15 cellular contexts compared by ENCODE assay signal in the genomic region with DNA sequence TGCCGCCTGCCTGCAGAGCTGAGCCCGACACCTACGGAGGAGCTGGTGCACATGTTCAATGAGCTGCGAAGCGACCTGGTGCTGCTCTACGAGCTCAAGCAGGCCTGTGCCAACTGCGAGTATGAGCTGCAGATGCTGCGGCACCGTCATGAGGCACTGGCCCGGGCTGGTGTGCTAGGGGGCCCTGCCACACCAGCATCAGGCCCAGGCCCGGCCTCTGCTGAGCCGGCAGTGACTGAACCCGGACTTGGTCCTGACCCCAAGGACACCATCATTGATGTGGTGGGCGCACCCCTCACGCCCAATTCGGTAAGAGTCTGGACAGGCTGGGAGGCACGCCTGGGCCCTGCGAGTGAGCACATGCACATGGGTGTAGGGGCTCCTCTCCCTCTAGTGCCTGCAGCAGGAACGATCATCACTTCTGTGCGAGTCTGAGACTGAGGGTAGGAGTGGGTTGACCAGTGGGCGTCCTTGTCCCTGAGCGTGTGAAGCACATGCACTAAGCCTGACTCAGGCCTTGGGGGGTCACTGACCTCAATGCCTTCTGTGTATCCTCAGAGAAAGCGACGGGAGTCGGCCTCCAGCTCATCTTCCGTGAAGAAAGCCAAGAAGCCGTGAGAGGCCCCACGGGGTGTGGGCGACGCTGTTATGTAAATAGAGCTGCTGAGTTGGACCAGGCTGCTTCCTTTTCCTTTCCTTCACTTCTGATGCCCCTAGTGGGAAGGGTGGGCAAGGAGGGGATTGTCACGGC. TPM values are rescaled to one million over a fixed set of nuclear protein-coding genes. Genes with fewer than 3 reads are reported as not detected.
DNase-seq lines count a peak whose midpoint lies in the region; ATAC-seq and TF ChIP-seq lines count a peak whose summit lies in the region.
"Had no signal": no experiment of that assay in that cellular context is flagged by ENCODE, and none has a peak within 500 bp of the region (broad histone marks: within the 10 kb centered on the region; RNA-seq: fewer than 3 reads in every experiment).

No MANE protein-coding gene starts in this region.

- no peaks in the 10 kb centered on the region for H3K27me3 ChIP-seq in DND-41 (ENCODE audit: insufficient read depth, low read length, poor library complexity)
- H3K27me3 ChIP-seq in dorsolateral prefrontal cortex = no peaks in the 10 kb centered on the region
- H3K27me3 ChIP-seq: BLaER1, cardiac muscle cell had no signal

- H4K20me1 ChIP-seq in DND-41 (ENCODE audit: insufficient read depth, low read length) = peaks cover 3% of the 10 kb centered on the region

- H3K9me3 ChIP-seq in DND-41 (ENCODE audit: insufficient read depth, low read length, severe bottlenecking) = no peaks in the 10 kb centered on the region
- H3K9me3 ChIP-seq: BLaER1, lower lobe of right lung had no signal

- H3K4me2 ChIP-seq in DND-41 (ENCODE audit: insufficient read depth, low read length) = no peak overlapping the region
- H3K4me2 ChIP-seq: BLaER1 had no signal

- TF ChIP-seq CTCF in DND-41 (IDR thresholded peaks at IDR 0.05; ENCODE audit: borderline replicate concordance, extremely low read depth, low read length, poor library complexity, severe bottlenecking) (peak; percentile 14), dorsolateral prefrontal cortex (IDR thresholded peaks at IDR 0.05 in 54 of 56, conservative IDR thresholded peaks at IDR 0.05 in 2 of 56; ENCODE audit: low read depth in 1 of 56, partially characterized antibody in 56 of 56) (no peak)

- H2AFZ ChIP-seq in DND-41 (ENCODE audit: low read depth, low read length) = no peak overlapping the region

- H3K79me2 ChIP-seq in DND-41 (ENCODE audit: insufficient read depth, low read length) = no peaks in the 10 kb centered on the region

- H3K27ac ChIP-seq in DND-41 (ENCODE audit: low read length) (no peak overlapping the region), dorsolateral prefrontal cortex (peak overlapping the region in 46 of 59 donors; percentile 0 to 75 (median 38))
- H3K27ac ChIP-seq: BLaER1, cardiac muscle cell, lower lobe of right lung had no signal

- DNase-seq in DND-41 = no peak
- DNase-seq in dorsolateral prefrontal cortex = no peak
- DNase-seq in sciatic nerve (ENCODE audit: low spot score) = no peak
- DNase-seq in GM03348 (ENCODE audit: low spot score) = no peak
- DNase-seq in HT-29 (ENCODE audit: low spot score) = no peak
- DNase-seq in mucosa of gallbladder (ENCODE audit: low spot score) = no peak
- DNase-seq: foreskin melanocyte; lower lobe of right lung; naive thymus-derived CD8-positive, alpha-beta T cell; stimulated activated CD8-positive, alpha-beta memory T cell treated with anti-CD3 and anti-CD28 coated beads, Interleukin-4, amount 100 ng/mL, for 48 hours; trophoblast cell had no signal

- H3K4me3 ChIP-seq in DND-41 (ENCODE audit: low read depth in 1 of 2, low read length in 2 of 2) = no peak overlapping the region
- H3K4me3 ChIP-seq in dorsolateral prefrontal cortex = no peak overlapping the region
- H3K4me3 ChIP-seq: BLaER1, cardiac muscle cell, lower lobe of right lung had no signal

- ATAC-seq in DND-41 (ENCODE audit: insufficient read depth, low read depth) = no peak
- ATAC-seq in HG02885 (IDR thresholded peaks at IDR 0.05; ENCODE audit: poor library complexity, unreplicated experiment) = peak; percentile 32
- peak; percentile 5 for ATAC-seq in sciatic nerve
- ATAC-seq in GM19395 (IDR thresholded peaks at IDR 0.05; ENCODE audit: unreplicated experiment) = no peak
- ATAC-seq: naive thymus-derived CD8-positive, alpha-beta T cell had no signal

- peaks cover 75% of the 10 kb centered on the region for H3K36me3 ChIP-seq in DND-41 (ENCODE audit: insufficient read depth, low read length)

- no peak overlapping the region for H3K9ac ChIP-seq in DND-41 (ENCODE audit: low read depth, low read length)
- H3K9ac ChIP-seq: BLaER1 had no signal

- H3K4me1 ChIP-seq in DND-41 (ENCODE audit: insufficient read depth, low read length) = peaks cover 4% of the 10 kb centered on the region; the same call in 1 of the 2 replicates
- H3K4me1 ChIP-seq: lower lobe of right lung had no signal

- intact Hi-C loops in dorsolateral prefrontal cortex (cut with DNase I) = loop anchor here in 1 of 2 donors (10.0 kb wide), 1 partner anchor 275 kb away; no protein-coding TSS in a partner anchor
- intact Hi-C loops in sciatic nerve (cut with DNase I) = no loop called here

RNA-seq across cellular contexts. Expression of gene DMAP1, which starts 6.9 kb away (rescaled TPM):
- total RNA-seq in dorsolateral prefrontal cortex = 10 to 100 TPM; 46.6 to 81.3 (median 59.7) TPM
- 35.9 TPM for total RNA-seq in sciatic nerve
- total RNA-seq in HT-29 (2014; rRNA removed; shearing (Covaris generic)) = 29.7 and 43.9 TPM in 2 replicates
- total RNA-seq in mucosa of gallbladder = 45.8 TPM

Comparison
In these comparisons a context has a peak if more than half of its experiments do, and no peak if none do; other contexts are left out.
1. ATAC-seq: peak in HG02885 (single experiment) and sciatic nerve (single experiment); none in DND-41 (single experiment) and GM19395 (single experiment).